Comparison of ENCODE assay signal across 1 cellular context in genomic region chr18:48868468-48869466, GRCh38.
A peak's percentile ranks its signal among the peaks of the same experiment; 100 is the strongest.
TF ChIP-seq lines count a peak whose summit lies in the region.

No MANE protein-coding gene starts in this region.

TF ChIP-seq in HepG2, 621 proteins besides CTCF, POLR2A, EP300 and RAD21 (continued from another document and continues in another):
- TF ChIP-seq GRHL1 (CRISPR knock-in tag; conservative IDR thresholded peaks at IDR 0.05) (no peak), ZNF501 (CRISPR knock-in tag; IDR thresholded peaks at IDR 0.05) (peak; percentile 62; the same call in 1 of the 2 replicates), ZNF350 (CRISPR knock-in tag; IDR thresholded peaks at IDR 0.05; ENCODE audit: borderline replicate concordance, low read depth) (peak; percentile 33; the same call in 1 of the 2 replicates), FOSL1 (CRISPR knock-in tag; IDR thresholded peaks at IDR 0.05; ENCODE audit: borderline replicate concordance) (no peak), ZNF761 (CRISPR knock-in tag; conservative IDR thresholded peaks at IDR 0.05) (no peak), RAD51 (IDR thresholded peaks at IDR 0.05; ENCODE audit: borderline replicate concordance) (no peak), ZBED4 (CRISPR knock-in tag; IDR thresholded peaks at IDR 0.05; ENCODE audit: borderline replicate concordance) (no peak), ETV6 (CRISPR knock-in tag; conservative IDR thresholded peaks at IDR 0.05) (no peak), ZNF331 (CRISPR knock-in tag; IDR thresholded peaks at IDR 0.05) (peak; percentile 90), NRL (CRISPR knock-in tag; IDR thresholded peaks at IDR 0.05; ENCODE audit: borderline replicate concordance) (peak; percentile 37; the same call in 1 of the 2 replicates), BATF2 (CRISPR knock-in tag; IDR thresholded peaks at IDR 0.05) (no peak), ZFYVE20 (CRISPR knock-in tag; IDR thresholded peaks at IDR 0.05; ENCODE audit: borderline replicate concordance, low read depth) (no peak), POGK (CRISPR knock-in tag; conservative IDR thresholded peaks at IDR 0.05) (no peak), TP53 (CRISPR knock-in tag; conservative IDR thresholded peaks at IDR 0.05) (no peak), ONECUT2 (CRISPR knock-in tag; IDR thresholded peaks at IDR 0.05) (no peak), CREB3 (CRISPR knock-in tag; IDR thresholded peaks at IDR 0.05) (no peak), ZFP36 (IDR thresholded peaks at IDR 0.05; ENCODE audit: borderline replicate concordance, low read depth, low read length, partially characterized antibody) (peak; percentile 91), ELF3 (CRISPR knock-in tag; IDR thresholded peaks at IDR 0.05) (peak; percentile 35; the same call in 1 of the 2 replicates), DNMT1 (CRISPR knock-in tag; IDR thresholded peaks at IDR 0.05) (no peak), ZMYM3 (CRISPR knock-in tag; IDR thresholded peaks at IDR 0.05) (peak; percentile 94), ZNF441 (CRISPR knock-in tag; IDR thresholded peaks at IDR 0.05; ENCODE audit: borderline replicate concordance) (no peak), ZNF512 (CRISPR knock-in tag; IDR thresholded peaks at IDR 0.05) (no peak), TIGD3 (CRISPR knock-in tag; IDR thresholded peaks at IDR 0.05; ENCODE audit: borderline replicate concordance) (no peak), MAFK (conservative IDR thresholded peaks at IDR 0.05 in 1 of 2, IDR thresholded peaks at IDR 0.05 in 1 of 2; ENCODE audit: low read length in 2 of 2) (peak; percentile 79 to 89), ZKSCAN8 (CRISPR knock-in tag; IDR thresholded peaks at IDR 0.05; ENCODE audit: borderline replicate concordance) (no peak), MXD3 (CRISPR knock-in tag; IDR thresholded peaks at IDR 0.05) (no peak), ZNF17 (CRISPR knock-in tag; IDR thresholded peaks at IDR 0.05) (no peak), CCDC6 (CRISPR knock-in tag; IDR thresholded peaks at IDR 0.05) (no peak), MAX (IDR thresholded peaks at IDR 0.05) (peak; percentile 23; the same call in 1 of the 2 replicates), JUN (CRISPR knock-in tag; IDR thresholded peaks at IDR 0.05) (no peak), CREB1 (IDR thresholded peaks at IDR 0.05) (peak; percentile 73), CREB1 (CRISPR knock-in tag; IDR thresholded peaks at IDR 0.05) (peak; percentile 46), CREM (IDR thresholded peaks at IDR 0.05) (no peak), CREM (CRISPR knock-in tag; IDR thresholded peaks at IDR 0.05) (no peak), FOSL2 (CRISPR knock-in tag; IDR thresholded peaks at IDR 0.05) (peak; percentile 58; the same call in 1 of the 2 replicates), ZNF709 (CRISPR knock-in tag; IDR thresholded peaks at IDR 0.05) (no peak), SOX13 (IDR thresholded peaks at IDR 0.05) (no peak), SOX13 (CRISPR knock-in tag; conservative IDR thresholded peaks at IDR 0.05 in 1 of 2, IDR thresholded peaks at IDR 0.05 in 1 of 2) (no peak), TFDP1 (CRISPR knock-in tag; IDR thresholded peaks at IDR 0.05; ENCODE audit: borderline replicate concordance) (no peak), ZNF782 (CRISPR knock-in tag; IDR thresholded peaks at IDR 0.05; ENCODE audit: borderline replicate concordance) (0 out of 2 replicates have a peak, but pooled peaks have one; percentile 24), DR1 (CRISPR knock-in tag; IDR thresholded peaks at IDR 0.05) (no peak), ADNP (CRISPR knock-in tag; IDR thresholded peaks at IDR 0.05) (no peak), ZFP90 (CRISPR knock-in tag; IDR thresholded peaks at IDR 0.05; ENCODE audit: borderline replicate concordance) (no peak), SYNCRIP (IDR thresholded peaks at IDR 0.05; ENCODE audit: insufficient read depth, low read depth, low read length) (no peak), THAP7 (CRISPR knock-in tag; IDR thresholded peaks at IDR 0.05) (no peak), DBP (CRISPR knock-in tag; IDR thresholded peaks at IDR 0.05; ENCODE audit: not compliant biosample characterization) (no peak), ZMAT3 (CRISPR knock-in tag; conservative IDR thresholded peaks at IDR 0.05) (no peak), SAP130 (CRISPR knock-in tag; IDR thresholded peaks at IDR 0.05; ENCODE audit: low read depth) (0 out of 2 replicates have a peak, but pooled peaks have one; percentile 38), GMEB2 (CRISPR knock-in tag; IDR thresholded peaks at IDR 0.05; ENCODE audit: low read depth) (no peak), ZMYM4 (CRISPR knock-in tag; IDR thresholded peaks at IDR 0.05) (no peak), ZNF615 (CRISPR knock-in tag; IDR thresholded peaks at IDR 0.05; ENCODE audit: borderline replicate concordance) (no peak), CENPT (CRISPR knock-in tag; IDR thresholded peaks at IDR 0.05; ENCODE audit: low read depth) (no peak)
